In the genomic region with DNA sequence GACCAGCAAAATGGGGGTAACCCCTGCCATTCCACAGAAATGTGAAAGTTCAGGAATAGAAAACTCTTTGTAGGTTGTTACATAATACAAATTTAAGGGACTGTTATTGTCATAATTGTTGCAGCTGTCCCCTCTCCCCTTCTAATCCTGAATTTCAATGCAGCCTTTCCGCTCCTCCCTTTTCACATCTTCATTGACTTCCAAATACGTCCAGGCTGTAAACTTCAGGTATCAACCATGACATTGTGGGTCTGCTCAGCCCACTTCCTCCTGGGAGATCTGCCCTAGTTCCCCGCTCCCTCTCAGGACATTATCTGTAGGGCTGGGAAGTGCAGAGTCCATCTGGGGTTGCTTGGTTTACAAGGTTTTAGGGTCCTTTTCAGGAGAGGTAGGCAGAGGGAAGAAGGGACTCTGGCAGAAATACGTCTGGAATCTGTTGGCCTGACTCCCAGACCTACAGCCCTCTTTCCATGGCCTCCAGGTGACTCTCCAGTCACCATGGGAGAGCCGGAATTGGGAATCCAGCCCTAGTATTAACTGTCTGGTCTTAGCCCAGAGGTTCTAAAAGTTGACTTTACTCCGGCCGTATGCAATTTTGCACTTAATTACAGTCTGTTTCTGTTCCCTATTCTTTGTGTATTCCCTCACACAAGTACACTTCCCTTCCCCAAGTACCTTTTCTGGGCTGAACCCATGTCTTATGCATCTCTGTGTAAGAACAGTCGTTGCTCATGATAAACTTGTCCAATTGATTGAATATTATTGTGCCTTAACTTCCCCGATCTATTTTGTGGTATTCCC, we compare ENCODE assay signal across 8 cellular contexts. TPM values are rescaled to one million over a fixed set of nuclear protein-coding genes. Genes with fewer than 3 reads are reported as not detected.
A peak's percentile ranks its signal among the peaks of the same experiment; 100 is the strongest.
DNase-seq lines count a peak whose midpoint lies in the region; ATAC-seq and TF ChIP-seq lines count a peak whose summit lies in the region.

No MANE protein-coding gene starts in this region.

- 57% methylated on average over 8 of the region's 9 CpGs for WGBS in mammary epithelial cell (ENCODE audit: low coverage, missing lambda C conversion rate)

- no peak overlapping the region for H3K9ac ChIP-seq in mammary epithelial cell (ENCODE audit: insufficient read depth, low read length)

- peak; percentile 28 for DNase-seq in NAMALWA (ENCODE audit: low spot score)
- no peak for DNase-seq in mammary epithelial cell
- DNase-seq in progenitor cell of endocrine pancreas (ENCODE audit: low spot score, unreplicated experiment): no peak
- DNase-seq in D341Med (ENCODE audit: low spot score): no peak
- no peak for DNase-seq in DMS79 (lab: John Stamatoyannopoulos, UW)
- DNase-seq in activated CD4-positive, CD25-positive, alpha-beta regulatory T cell (lab: John Stamatoyannopoulos, UW): no peak

- CTCF ChIA-PET in mammary epithelial cell (lab: Charles Lee; ENCODE audit: low non-redundant PET): no interaction called here

- no peaks in the 10 kb centered on the region for H3K36me3 Mint-ChIP-seq in progenitor cell of endocrine pancreas (ENCODE audit: insufficient read depth)

- H3K4me2 ChIP-seq in DOHH2 (ENCODE audit: low read length) (peak overlapping the region; percentile 97), mammary epithelial cell (ENCODE audit: insufficient read depth, low read depth, low read length) (no peak overlapping the region)

- H3K9me2 ChIP-seq in DOHH2 (replicated peaks; ENCODE audit: control insufficient read depth, low read length): no peaks in the 10 kb centered on the region

- peak overlapping the region; percentile 19 for H3K4me3 Mint-ChIP-seq in progenitor cell of endocrine pancreas (ENCODE audit: low read depth)

- H3K27ac ChIP-seq in DOHH2 (ENCODE audit: low read depth, low read length) (peak overlapping the region; percentile 92), mammary epithelial cell (ENCODE audit: insufficient read depth, low read depth, low read length) (no peak overlapping the region)

- peak overlapping the region; percentile 85 for H2AFZ ChIP-seq in mammary epithelial cell (ENCODE audit: low read depth, low read length)

- no TSS peak for BruUV-seq in mammary epithelial cell (replicated peaks; lab: Mats Ljungman, UMichigan)

- in situ Hi-C loops in mammary epithelial cell (cut with MboI; ENCODE audit: low sequenced_read_pairs in 2 of 2): no loop called here

- H3K4me1 ChIP-seq in DOHH2 (ENCODE audit: control insufficient read depth, low read length): peaks cover 86% of the 10 kb centered on the region
- peaks cover 34% of the 10 kb centered on the region for H3K4me1 ChIP-seq in mammary epithelial cell (ENCODE audit: insufficient read depth, low read length)

- H3K4me1 Mint-ChIP-seq in progenitor cell of endocrine pancreas (ENCODE audit: low read depth): peaks cover 18% of the 10 kb centered on the region

- TF ChIP-seq CTCF in DOHH2 (IDR thresholded peaks at IDR 0.05; ENCODE audit: low read depth, low read length, poor library complexity, severe bottlenecking) (no peak), mammary epithelial cell (conservative IDR thresholded peaks at IDR 0.05 in 1 of 2, IDR thresholded peaks at IDR 0.05 in 1 of 2; ENCODE audit: extremely low read depth in 1 of 2, insufficient read depth in 1 of 2, low read depth in 1 of 2, low read length in 2 of 2) (no peak), progenitor cell of endocrine pancreas (IDR thresholded peaks at IDR 0.05; ENCODE audit: unreplicated experiment) (no peak)

- no peak for ATAC-seq in HG02870 (IDR thresholded peaks at IDR 0.05; ENCODE audit: unreplicated experiment)

- H3K79me2 ChIP-seq in DOHH2 (ENCODE audit: control insufficient read depth, low read length) (peaks cover 36% of the 10 kb centered on the region), mammary epithelial cell (ENCODE audit: insufficient read depth, low read length) (no peaks in the 10 kb centered on the region)

- intact Hi-C loops in mammary epithelial cell (cut with micrococcal nuclease): no loop called here

- H4K20me1 ChIP-seq in DOHH2 (ENCODE audit: control insufficient read depth, insufficient read depth, low read depth, low read length) (no peaks in the 10 kb centered on the region), mammary epithelial cell (ENCODE audit: insufficient read depth, low read length) (no peaks in the 10 kb centered on the region)

- no peak overlapping the region for H3K27ac Mint-ChIP-seq in progenitor cell of endocrine pancreas

- H3K36me3 ChIP-seq in DOHH2 (ENCODE audit: control insufficient read depth, low read length) (peaks cover 30% of the 10 kb centered on the region), mammary epithelial cell (ENCODE audit: insufficient read depth, low read length) (no peaks in the 10 kb centered on the region)

- peaks cover 32% of the 10 kb centered on the region for H3F3A ChIP-seq in DOHH2 (ENCODE audit: control insufficient read depth, insufficient read depth)

- H3K9me3 ChIP-seq in DOHH2 (ENCODE audit: control insufficient read depth, insufficient read depth, low read length) (no peaks in the 10 kb centered on the region), mammary epithelial cell (replicated peaks; ENCODE audit: insufficient read depth, low read length) (no peaks in the 10 kb centered on the region)

- H3K4me3 ChIP-seq in DOHH2 (ENCODE audit: low read length): peak overlapping the region; percentile 83
- no peak overlapping the region for H3K4me3 ChIP-seq in mammary epithelial cell (replicated peaks in 1 of 3; ENCODE audit: insufficient read depth in 1 of 3, low read depth in 2 of 3, low read length in 3 of 3)

- dilution Hi-C loops in mammary epithelial cell (cut with HindIII; ENCODE audit: low sequenced_read_pairs): no loop called here

- peaks cover 3% of the 10 kb centered on the region for H3K9me3 Mint-ChIP-seq in progenitor cell of endocrine pancreas (ENCODE audit: low read depth)

- H3K27me3 ChIP-seq in DOHH2 (ENCODE audit: control insufficient read depth, low read length) (no peaks in the 10 kb centered on the region), mammary epithelial cell (ENCODE audit: insufficient read depth, low read length) (no peaks in the 10 kb centered on the region)

- peaks cover 19% of the 10 kb centered on the region for H3K27me3 Mint-ChIP-seq in progenitor cell of endocrine pancreas

RNA-seq across cellular contexts. Expression of gene DENND2D, which starts 4.7 kb away (rescaled TPM):
- 10 to 100 TPM in 1 of 2 donors, 1 to 10 TPM in 1; 1.5 to 10.5 TPM for total RNA-seq in mammary epithelial cell
- polyA plus RNA-seq in mammary epithelial cell: 2.6 TPM
- 6.5 TPM for polyA minus RNA-seq in mammary epithelial cell
- 2.6 and 3.0 TPM in 2 replicates for total RNA-seq in progenitor cell of endocrine pancreas

RNA-seq across cellular contexts. Expression of gene CHI3L2, which starts 22.4 kb away (rescaled TPM):
- total RNA-seq in mammary epithelial cell: 1 to 10 TPM in 1 of 2 donors, under 1 TPM in 1; 0.87 to 1.0 TPM
- 0.58 TPM for polyA plus RNA-seq in mammary epithelial cell
- polyA minus RNA-seq in mammary epithelial cell: 3.5 TPM
- not detected in 2 replicates for total RNA-seq in progenitor cell of endocrine pancreas
